8 cellular contexts compared by ENCODE assay signal in genomic region chr14:20305265-20306078, GRCh38. TPM values are rescaled to one million over a fixed set of nuclear protein-coding genes. Genes with fewer than 3 reads are reported as not detected.
DNase-seq lines count a peak whose midpoint lies in the region; FAIRE-seq and TF ChIP-seq lines count a peak whose summit lies in the region.

TSS of gene TTC5 (minus strand) at chr14:20305951. CDS start at chr14:20305937, 14 bp downstream.

- no peaks in the 10 kb centered on the region for H3K9me2 ChIP-seq in MM.1S (replicated peaks; ENCODE audit: insufficient read depth, low read length)

- no CpG with 5 or more reads among the region's 27 CpGs for WGBS in neuronal stem cell (ENCODE audit: extremely low coverage in 2 of 2, insufficient read length in 2 of 2, insufficient replicate concordance in 1 of 2), 2 donors

- no peak within 1 kb of the TSS for H3K18ac ChIP-seq in neuronal stem cell (ENCODE audit: low read length)

- H2AFZ ChIP-seq in MM.1S (ENCODE audit: low read length) (peak within 1 kb of the TSS; percentile 85), neuronal stem cell (ENCODE audit: low read length) (peak within 1 kb of the TSS; percentile 92)

- H3K4me2 ChIP-seq in MM.1S (ENCODE audit: low read depth, low read length), result peak within 1 kb of the TSS; percentile 93
- peak within 1 kb of the TSS; percentile 60 for H3K4me2 ChIP-seq in neuronal stem cell (ENCODE audit: insufficient read depth, low read length, poor library complexity, severe bottlenecking)

- peak; percentile 94 for FAIRE-seq in G401.6 (lab: Jason Lieb, UNC)
- no peak for FAIRE-seq in frontal cortex (lab: Jason Lieb, UNC)

- H3K14ac ChIP-seq in neuronal stem cell (ENCODE audit: low read length), result no peak within 1 kb of the TSS

- no peak within 1 kb of the TSS for H3K23ac ChIP-seq in neuronal stem cell (ENCODE audit: low read depth, low read length, poor library complexity)

- no peaks in the 10 kb centered on the region for H4K20me1 ChIP-seq in MM.1S (ENCODE audit: insufficient read depth, low read length)

- H3K36me3 ChIP-seq in MM.1S (replicated peaks; ENCODE audit: insufficient read depth, low read length) (no peaks in the 10 kb centered on the region), neuronal stem cell (replicated peaks in 1 of 2; ENCODE audit: control insufficient read depth in 2 of 2, insufficient read depth in 2 of 2, low read length in 2 of 2) (peaks cover 2 to 15% of the 10 kb centered on the region in 2 donors)

- DNase-seq in HCEC 1CT (peak; percentile 75), MM.1S (peak; percentile 72), SIG-M5 (lab: John Stamatoyannopoulos, UW) (peak; percentile 5), activated gamma-delta T cell (lab: John Stamatoyannopoulos, UW) (peak; percentile 36), frontal cortex (ENCODE audit: low spot score in 2 of 2) (peak; percentile 80 to 81), neuronal stem cell (ENCODE audit: low spot score) (peak; percentile 84)

- no peak within 1 kb of the TSS for H2AK5ac ChIP-seq in neuronal stem cell (ENCODE audit: low read depth, low read length)

- H3K27ac ChIP-seq in MM.1S (ENCODE audit: low read length), result no peak within 1 kb of the TSS
- H3K27ac ChIP-seq in neuronal stem cell (replicated peaks; ENCODE audit: low read length), result no peak within 1 kb of the TSS

- H3K9me3 ChIP-seq in MM.1S (replicated peaks; ENCODE audit: insufficient read depth, low read length) (no peaks in the 10 kb centered on the region), neuronal stem cell (replicated peaks in 1 of 2; ENCODE audit: control insufficient read depth in 2 of 2, insufficient read depth in 1 of 2, low read depth in 1 of 2, low read length in 2 of 2) (no peaks in the 10 kb centered on the region)

- H3K4me1 ChIP-seq in MM.1S (ENCODE audit: low read length) (no peaks in the 10 kb centered on the region), neuronal stem cell (ENCODE audit: control insufficient read depth in 2 of 2, insufficient read depth in 1 of 2, low read depth in 1 of 2, low read length in 2 of 2) (peaks cover 0 to 4% of the 10 kb centered on the region in 2 donors)

- H3K4me3 ChIP-seq in MM.1S (ENCODE audit: low read length) (peak within 1 kb of the TSS; percentile 80), neuronal stem cell (ENCODE audit: low read length in 2 of 2) (peak within 1 kb of the TSS; percentile 83 to 87)

- no peaks in the 10 kb centered on the region for H3K27me3 ChIP-seq in MM.1S (replicated peaks; ENCODE audit: insufficient read depth, low read length)
- H3K27me3 ChIP-seq in neuronal stem cell (ENCODE audit: control insufficient read depth in 3 of 3, insufficient read depth in 3 of 3, low read depth in 1 of 3, low read length in 3 of 3), result no peaks in the 10 kb centered on the region

- H3K79me1 ChIP-seq in neuronal stem cell (ENCODE audit: low read depth, low read length), result peaks cover 3% of the 10 kb centered on the region

- peaks cover 6% of the 10 kb centered on the region; the same call in 1 of the 2 replicates for H3K79me2 ChIP-seq in MM.1S (ENCODE audit: low read length)

- no peak within 1 kb of the TSS for H2BK12ac ChIP-seq in neuronal stem cell (ENCODE audit: low read length)

- H2BK5ac ChIP-seq in neuronal stem cell (ENCODE audit: low read length), result no peak within 1 kb of the TSS

- no peaks in the 10 kb centered on the region; the same call in 1 of the 2 replicates for H3F3A ChIP-seq in MM.1S (ENCODE audit: insufficient read depth, low read length)

- H2BK120ac ChIP-seq in neuronal stem cell (ENCODE audit: low read depth, low read length), result no peak within 1 kb of the TSS

- peak within 1 kb of the TSS; percentile 70 for H4K8ac ChIP-seq in neuronal stem cell (ENCODE audit: low read depth, low read length)

- peak within 1 kb of the TSS; percentile 56 for H3K9ac ChIP-seq in MM.1S (ENCODE audit: low read length)
- H3K9ac ChIP-seq in neuronal stem cell (ENCODE audit: low read depth, low read length, poor library complexity), result no peak within 1 kb of the TSS

- no peak within 1 kb of the TSS for H2BK15ac ChIP-seq in neuronal stem cell (ENCODE audit: low read length)

- H3K4ac ChIP-seq in neuronal stem cell (ENCODE audit: low read length), result no peak within 1 kb of the TSS

- TF ChIP-seq CTCF in MM.1S (IDR thresholded peaks at IDR 0.05; ENCODE audit: low read length) (peak; percentile 66), subcutaneous adipose tissue (IDR thresholded peaks at IDR 0.05; ENCODE audit: low read depth) (no peak)

- H4K91ac ChIP-seq in neuronal stem cell (ENCODE audit: low read depth, low read length, poor library complexity), result no peak within 1 kb of the TSS

RNA-seq across cellular contexts. Expression of gene TTC5, which starts in this region (rescaled TPM):
- total RNA-seq in frontal cortex (30.6 TPM), subcutaneous adipose tissue (10 to 100 TPM in 3 of 4 donors, 1 to 10 TPM in 1; 9.2 to 11.7 (median 10.8) TPM)
- polyA plus RNA-seq in neuronal stem cell (2013, experiment 1 of 2), result 13.0 TPM
- 13.8 TPM for polyA plus RNA-seq in neuronal stem cell (2013, experiment 2 of 2)

Comparison
In these comparisons a context has a peak if more than half of its experiments do, and no peak if none do; other contexts are left out.
1. DNase-seq: peak in every context shown above with its lines; median percentile 84 in neuronal stem cell; 80 in frontal cortex; 75 in HCEC 1CT; 72 in MM.1S; 36 in activated gamma-delta T cell; 5 in SIG-M5.